Comparison of ENCODE assay signal across 1 cellular context in genomic region chr1:25645641-25646400, GRCh38.
TF ChIP-seq lines count a peak whose summit lies in the region.

No MANE protein-coding gene starts in this region.

TF ChIP-seq in K562, 482 proteins besides CTCF, POLR2A, EP300 and RAD21:
- TF ChIP-seq ZNF655 (CRISPR knock-in tag; IDR thresholded peaks at IDR 0.05) (no peak), EZH2 (IDR thresholded peaks at IDR 0.05; ENCODE audit: borderline replicate concordance, low read depth, low read length) (0 out of 2 replicates have a peak, but pooled peaks have one; percentile 45)
